In the genomic region with DNA sequence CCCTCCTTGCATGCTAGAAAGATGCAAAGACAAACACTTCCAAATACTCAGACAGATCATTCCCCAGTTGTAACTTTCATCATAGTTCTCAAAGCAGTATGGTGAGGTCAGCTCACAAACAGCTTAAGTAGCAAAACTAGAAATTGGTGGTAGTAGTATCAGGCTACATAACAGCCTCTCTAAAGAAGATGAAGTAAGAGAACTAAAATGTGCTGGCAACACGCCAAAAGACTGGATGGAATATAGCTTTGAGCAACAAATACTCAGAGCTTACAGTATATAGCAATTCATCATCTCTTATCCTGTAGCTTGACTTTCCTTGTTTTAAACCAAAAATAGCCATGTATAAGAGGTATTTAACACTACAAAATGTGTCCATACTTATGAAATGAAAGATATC, we compare ENCODE assay signal across 9 cellular contexts. TPM values are rescaled to one million over a fixed set of nuclear protein-coding genes. Genes with fewer than 3 reads are reported as not detected.
DNase-seq lines count a peak whose midpoint lies in the region; ATAC-seq and TF ChIP-seq lines count a peak whose summit lies in the region.
"Had no signal": no experiment of that assay in that cellular context is flagged by ENCODE, and none has a peak within 500 bp of the region (broad histone marks: within the 10 kb centered on the region; RNA-seq: fewer than 3 reads in every experiment).

No MANE protein-coding gene starts in this region.

- peaks cover 27% of the 10 kb centered on the region for H3K79me2 ChIP-seq in parathyroid adenoma

- H3K27me3 ChIP-seq in parathyroid adenoma (ENCODE audit: control insufficient read depth, insufficient read depth, low read length): no peaks in the 10 kb centered on the region
- H3K27me3 ChIP-seq: ovary had no signal

- DNase-seq in NOMO-1 treated with DMSO at 0.1 percent for 48 hours (lab: John Stamatoyannopoulos, UW; ENCODE audit: unreplicated experiment): peak; percentile 26
- no peak for DNase-seq in NOMO-1 treated with dmso at 0.1 percent for 144 hours (lab: John Stamatoyannopoulos, UW; ENCODE audit: unreplicated experiment)
- DNase-seq in NCI-H2171 treated with DMSO at 0.1 percent for 48 hours (lab: John Stamatoyannopoulos, UW): peak; percentile 0
- DNase-seq in dermis microvascular lymphatic vessel endothelial cell (ENCODE audit: low read depth in 2 of 2): peak; percentile 43 to 94
- DNase-seq in hippocampal formation (lab: John Stamatoyannopoulos, UW): no peak
- DNase-seq in effector CD4-positive, alpha-beta T cell: no peak

- ATAC-seq in HG02938 (IDR thresholded peaks at IDR 0.05; ENCODE audit: unreplicated experiment): no peak

- TF ChIP-seq CTCF in parathyroid adenoma (IDR thresholded peaks at IDR 0.05): no peak

- no peak overlapping the region for H3K4me3 ChIP-seq in parathyroid adenoma (ENCODE audit: low read depth, low read length)
- H3K4me3 ChIP-seq: ovary had no signal

- H3K9me3 ChIP-seq in parathyroid adenoma (ENCODE audit: control insufficient read depth, low read length): no peaks in the 10 kb centered on the region
- H3K9me3 ChIP-seq: ovary had no signal

- no peak overlapping the region for H3K9ac ChIP-seq in parathyroid adenoma

- H2AFZ ChIP-seq in parathyroid adenoma: no peak overlapping the region

- peak overlapping the region; percentile 39 for H3K4me2 ChIP-seq in parathyroid adenoma (ENCODE audit: low read length)

- no peak overlapping the region for H3K27ac ChIP-seq in parathyroid adenoma
- H3K27ac ChIP-seq: ovary had no signal

- no peaks in the 10 kb centered on the region for H3K36me3 ChIP-seq in parathyroid adenoma (ENCODE audit: control insufficient read depth, insufficient read depth, low read length)
- H3K36me3 ChIP-seq: ovary had no signal

- no peaks in the 10 kb centered on the region for H3K4me1 ChIP-seq in parathyroid adenoma

RNA-seq across cellular contexts. Expression of a gene that starts 7.5 kb away (rescaled TPM):
- 63.2 and 65.4 TPM in 2 replicates for total RNA-seq in dermis microvascular lymphatic vessel endothelial cell

RNA-seq across cellular contexts. Expression of a gene that starts 51.0 kb away (rescaled TPM):
- 12.1 and 15.5 TPM in 2 replicates for total RNA-seq in dermis microvascular lymphatic vessel endothelial cell

Comparison
In these comparisons a context has a peak if more than half of its experiments do, and no peak if none do; other contexts are left out.
1. DNase-seq: peak in NOMO-1 treated with DMSO at 0.1 percent for 48 hours (single experiment), NCI-H2171 treated with DMSO at 0.1 percent for 48 hours (single experiment) and dermis microvascular lymphatic vessel endothelial cell (2 of 2); none in NOMO-1 treated with dmso at 0.1 percent for 144 hours (single experiment), hippocampal formation (0 of 2) and effector CD4-positive, alpha-beta T cell (single experiment).